7 cellular contexts compared by ENCODE assay signal in genomic region chr5:9394221-9394620, GRCh38.
"Had no signal": no experiment of that assay in that cellular context is flagged by ENCODE, and none has a peak within 500 bp of the region (broad histone marks: within the 10 kb centered on the region; RNA-seq: fewer than 3 reads in every experiment).

No MANE protein-coding gene starts in this region.

- H2AFZ ChIP-seq: GM23338 had no signal

- ATAC-seq: GM23338, K562 had no signal

- FAIRE-seq: HTR-8/SVneo, K562 had no signal

- H3K4me2 ChIP-seq: GM23338 had no signal

- DNase-seq: H7, HCEC 1CT, IMR-90, KG1 had no signal

- H3K27ac Mint-ChIP-seq: GM23338 had no signal

- H3K4me3 Mint-ChIP-seq: GM23338 had no signal

- H3K4me3 ChIP-seq: GM23338, K562 had no signal
